In genomic region chr3:189272500-189273119, GRCh38 we compare ENCODE assay signal across 8 cellular contexts.
DNase-seq lines count a peak whose midpoint lies in the region; ATAC-seq and TF ChIP-seq lines count a peak whose summit lies in the region.

No MANE protein-coding gene starts in this region.

- no peaks in the 10 kb centered on the region for H4K20me1 ChIP-seq in OCI-LY3 (ENCODE audit: insufficient read depth, low read length)

- no peaks in the 10 kb centered on the region for H3K27me3 Mint-ChIP-seq in CD8-positive, alpha-beta T cell (ENCODE audit: low read depth)
- H3K27me3 Mint-ChIP-seq in glutamatergic neuron (ENCODE audit: unreplicated experiment) = no peaks in the 10 kb centered on the region
- H3K27me3 Mint-ChIP-seq in activated CD4-positive, alpha-beta T cell treated with anti-CD3 and anti-CD28 coated beads, Interleukin-2, amount 10 ng/mL, durations not matched to agents 7 days and 5 days = no peaks in the 10 kb centered on the region

- no peak overlapping the region for H3K4me3 Mint-ChIP-seq in CD8-positive, alpha-beta T cell
- H3K4me3 Mint-ChIP-seq in glutamatergic neuron (ENCODE audit: unreplicated experiment) = no peak overlapping the region
- H3K4me3 Mint-ChIP-seq in activated CD4-positive, alpha-beta T cell treated with anti-CD3 and anti-CD28 coated beads, Interleukin-2, amount 10 ng/mL, durations not matched to agents 7 days and 5 days = no peak overlapping the region

- DNase-seq in CD8-positive, alpha-beta T cell = no peak
- DNase-seq in glutamatergic neuron (no peak), putamen (ENCODE audit: low spot score) (no peak), HK-2 (ENCODE audit: unreplicated experiment) (no peak), NCI-H526 treated with DMSO at 0.1 percent for 48 hours (lab: John Stamatoyannopoulos, UW) (no peak)
- no peak for DNase-seq in activated CD4-positive, alpha-beta T cell treated with anti-CD3 and anti-CD28 coated beads, Interleukin-2, amount 10 ng/mL, durations not matched to agents 7 days and 5 days

- no peaks in the 10 kb centered on the region for H3K36me3 ChIP-seq in CD8-positive, alpha-beta T cell (ENCODE audit: insufficient read depth, low read length)
- no peaks in the 10 kb centered on the region for H3K36me3 ChIP-seq in HEK293 (ENCODE audit: control insufficient read depth in 2 of 2, insufficient read depth in 1 of 2, low read length in 2 of 2)
- H3K36me3 ChIP-seq in OCI-LY3 (replicated peaks; ENCODE audit: low read depth, low read length) = no peaks in the 10 kb centered on the region

- H3K9ac ChIP-seq in OCI-LY3 (ENCODE audit: low read length) = 0 out of 2 replicates have a peak overlapping the region, but pooled peaks have one; percentile 3

- peaks cover 25% of the 10 kb centered on the region for H3K4me1 Mint-ChIP-seq in CD8-positive, alpha-beta T cell (ENCODE audit: low read depth)
- peaks cover 4% of the 10 kb centered on the region for H3K4me1 Mint-ChIP-seq in glutamatergic neuron (ENCODE audit: low read depth, unreplicated experiment)
- H3K4me1 Mint-ChIP-seq in activated CD4-positive, alpha-beta T cell treated with anti-CD3 and anti-CD28 coated beads, Interleukin-2, amount 10 ng/mL, durations not matched to agents 7 days and 5 days = peaks cover 29% of the 10 kb centered on the region

- peak overlapping the region; percentile 51 for H3K4me2 ChIP-seq in OCI-LY3 (ENCODE audit: low read length)

- ATAC-seq in CD8-positive, alpha-beta T cell = peak; percentile 31

- intact Hi-C loops in CD8-positive, alpha-beta T cell (cut with DNase I, micrococcal nuclease) = loop anchor here in 1 of 2 experiments (5.0 to 10.0 kb wide), 4 partner anchors 85 to 690 kb away; no protein-coding TSS in a partner anchor

- H3K4me1 ChIP-seq in CD8-positive, alpha-beta T cell (ENCODE audit: insufficient read depth, low read length) = peaks cover 2% of the 10 kb centered on the region
- H3K4me1 ChIP-seq in HEK293 (ENCODE audit: control insufficient read depth, insufficient read depth, low read length) (no peaks in the 10 kb centered on the region; the same call in 1 of the 2 replicates), OCI-LY3 (ENCODE audit: low read length) (peaks cover 45% of the 10 kb centered on the region)

- no peak overlapping the region for H3K4me3 ChIP-seq in CD8-positive, alpha-beta T cell (ENCODE audit: low read depth, low read length)
- no peak overlapping the region for H3K4me3 ChIP-seq in HEK293 (ENCODE audit: low read depth, low read length)
- no peak overlapping the region for H3K4me3 ChIP-seq in OCI-LY3 (ENCODE audit: low read length)

- no peaks in the 10 kb centered on the region for H3K79me2 ChIP-seq in OCI-LY3 (ENCODE audit: low read length)

- H3K9me3 ChIP-seq in CD8-positive, alpha-beta T cell (ENCODE audit: low read length) = no peaks in the 10 kb centered on the region
- H3K9me3 ChIP-seq in HEK293 (ENCODE audit: control insufficient read depth, insufficient read depth, low read depth, low read length) = no peaks in the 10 kb centered on the region
- no peaks in the 10 kb centered on the region for H3K9me3 ChIP-seq in OCI-LY3 (ENCODE audit: insufficient read depth, low read length)

- peak; percentile 57 for TF ChIP-seq CTCF in CD8-positive, alpha-beta T cell (IDR thresholded peaks at IDR 0.05)
- TF ChIP-seq CTCF in HEK293 (tag by site-specific recombination; IDR thresholded peaks at IDR 0.05) (no peak), OCI-LY3 (IDR thresholded peaks at IDR 0.05; ENCODE audit: low read depth, low read length) (peak; percentile 96), glutamatergic neuron (IDR thresholded peaks at IDR 0.05; ENCODE audit: partially characterized antibody, unreplicated experiment) (peak; percentile 52)

- CTCF ChIA-PET in CD8-positive, alpha-beta T cell (lab: Charles Lee) = interaction anchor here (0.6 to 2.0 kb wide), 31 partner anchors 9 to 1045 kb away, joined by 3 to 10 read pairs (median 3); no protein-coding TSS in a partner anchor
- CTCF ChIA-PET in HEK293 (lab: Yijun Ruan, JAX) = interaction anchor here (0.6 to 2.2 kb wide), 40 partner anchors 9 to 683 kb away, joined by 3 to 15 read pairs (median 3); no protein-coding TSS in a partner anchor
- CTCF ChIA-PET in activated CD4-positive, alpha-beta T cell treated with anti-CD3 and anti-CD28 coated beads, Interleukin-2, amount 10 ng/mL, durations not matched to agents 7 days and 5 days (lab: Charles Lee) = interaction anchor here (0.6 to 2.1 kb wide), 18 partner anchors 9 to 1150 kb away, joined by 3 to 8 read pairs (median 4); no protein-coding TSS in a partner anchor

- POLR2A ChIA-PET in CD8-positive, alpha-beta T cell (lab: Charles Lee) = interaction anchor here (1.2 kb wide), 1 partner anchor 83 kb away, joined by 7 read pairs; no protein-coding TSS in a partner anchor
- POLR2A ChIA-PET in HEK293 (lab: Yijun Ruan, JAX) = interaction anchor here (1.2 kb wide), 1 partner anchor 52 kb away, joined by 3 read pairs; no protein-coding TSS in a partner anchor
- POLR2A ChIA-PET in activated CD4-positive, alpha-beta T cell treated with anti-CD3 and anti-CD28 coated beads, Interleukin-2, amount 10 ng/mL, durations not matched to agents 7 days and 5 days (lab: Charles Lee) = interaction anchor here (0.9 kb wide), 1 partner anchor 99 kb away, joined by 6 read pairs; no protein-coding TSS in a partner anchor

- no peak overlapping the region for H2AFZ ChIP-seq in OCI-LY3 (ENCODE audit: low read depth, low read length)

- H3K27ac ChIP-seq in CD8-positive, alpha-beta T cell (ENCODE audit: low read depth, low read length) = no peak overlapping the region
- no peak overlapping the region for H3K27ac ChIP-seq in HEK293 (ENCODE audit: extremely low read depth, low read depth, low read length)
- no peak overlapping the region for H3K27ac ChIP-seq in OCI-LY3 (ENCODE audit: low read length)

- H3K27me3 ChIP-seq in CD8-positive, alpha-beta T cell (ENCODE audit: insufficient read depth, low read length) = no peaks in the 10 kb centered on the region
- H3K27me3 ChIP-seq in OCI-LY3 (ENCODE audit: low read depth, low read length) = peaks cover 16% of the 10 kb centered on the region; the same call in 1 of the 2 replicates

- H3K9me3 Mint-ChIP-seq in CD8-positive, alpha-beta T cell = no peaks in the 10 kb centered on the region
- no peaks in the 10 kb centered on the region for H3K9me3 Mint-ChIP-seq in glutamatergic neuron (ENCODE audit: unreplicated experiment)
- H3K9me3 Mint-ChIP-seq in activated CD4-positive, alpha-beta T cell treated with anti-CD3 and anti-CD28 coated beads, Interleukin-2, amount 10 ng/mL, durations not matched to agents 7 days and 5 days = peaks cover 3% of the 10 kb centered on the region

- H3K36me3 Mint-ChIP-seq in CD8-positive, alpha-beta T cell = no peaks in the 10 kb centered on the region
- no peaks in the 10 kb centered on the region for H3K36me3 Mint-ChIP-seq in glutamatergic neuron (ENCODE audit: unreplicated experiment)
- H3K36me3 Mint-ChIP-seq in activated CD4-positive, alpha-beta T cell treated with anti-CD3 and anti-CD28 coated beads, Interleukin-2, amount 10 ng/mL, durations not matched to agents 7 days and 5 days (ENCODE audit: low read depth) = peaks cover 6% of the 10 kb centered on the region

- H3K27ac Mint-ChIP-seq in CD8-positive, alpha-beta T cell = no peak overlapping the region
- no peak overlapping the region for H3K27ac Mint-ChIP-seq in glutamatergic neuron (ENCODE audit: unreplicated experiment)
- H3K27ac Mint-ChIP-seq in activated CD4-positive, alpha-beta T cell treated with anti-CD3 and anti-CD28 coated beads, Interleukin-2, amount 10 ng/mL, durations not matched to agents 7 days and 5 days = no peak overlapping the region

TF ChIP-seq in HEK293, 187 proteins besides CTCF, POLR2A, EP300 and RAD21:
- TF ChIP-seq ZSCAN4 (tag by site-specific recombination; IDR thresholded peaks at IDR 0.05) = no peak
- TF ChIP-seq ZNF623 (tag by site-specific recombination; IDR thresholded peaks at IDR 0.05) = no peak
- TF ChIP-seq ZNF280D (tag by site-specific recombination; IDR thresholded peaks at IDR 0.05) = no peak
- peak; percentile 80 for TF ChIP-seq ZNF366 (tag by site-specific recombination; conservative IDR thresholded peaks at IDR 0.05)
- no peak for TF ChIP-seq ZNF555 (tag by site-specific recombination; conservative IDR thresholded peaks at IDR 0.05)
- TF ChIP-seq ZNF707 (tag by site-specific recombination; IDR thresholded peaks at IDR 0.05) = no peak
- TF ChIP-seq GLI4 (tag by site-specific recombination; IDR thresholded peaks at IDR 0.05) = peak; percentile 59; the same call in 1 of the 2 replicates
- TF ChIP-seq GFI1B (tag by site-specific recombination; IDR thresholded peaks at IDR 0.05) = no peak
- peak; percentile 46 for TF ChIP-seq ZNF654 (tag by site-specific recombination; IDR thresholded peaks at IDR 0.05; ENCODE audit: low read depth)
- no peak for TF ChIP-seq ZNF157 (tag by site-specific recombination; IDR thresholded peaks at IDR 0.05)
